In genomic region chr10:61958793-61959192, GRCh38 we compare ENCODE assay signal across 22 cellular contexts. TPM values are rescaled to one million over a fixed set of nuclear protein-coding genes. Genes with fewer than 3 reads are reported as not detected.
DNase-seq lines count a peak whose midpoint lies in the region; ATAC-seq, FAIRE-seq and TF ChIP-seq lines count a peak whose summit lies in the region.
"Had no signal": no experiment of that assay in that cellular context is flagged by ENCODE, and none has a peak within 500 bp of the region (broad histone marks: within the 10 kb centered on the region; RNA-seq: fewer than 3 reads in every experiment).

No MANE protein-coding gene starts in this region.

- in situ Hi-C loops in HAP-1 (cut with MboI; ENCODE audit: low sequenced_read_pairs) = no loop called here

- peak overlapping the region; percentile 73 for H3K4me2 ChIP-seq in BLaER1

- peaks cover 73% of the 10 kb centered on the region for H3K36me3 ChIP-seq in BLaER1
- no peaks in the 10 kb centered on the region for H3K36me3 ChIP-seq in CD4-positive, alpha-beta memory T cell (ENCODE audit: insufficient read depth, low read length)
- H3K36me3 ChIP-seq in small intestine (ENCODE audit: control insufficient read depth in 2 of 2, insufficient read depth in 2 of 2, low read length in 2 of 2) = no peaks in the 10 kb centered on the region
- peaks cover 16% of the 10 kb centered on the region for H3K36me3 ChIP-seq in HAP-1 (replicated peaks)
- H3K36me3 ChIP-seq: lower lobe of right lung had no signal

- no peak for ATAC-seq in activated B cell treated with CpG ODN at 0.5 μM for 24 hours (ENCODE audit: low read depth)
- no peak for ATAC-seq in naive B cell (ENCODE audit: low read depth in 2 of 2)
- ATAC-seq in GM21381 (IDR thresholded peaks at IDR 0.05; ENCODE audit: unreplicated experiment) = no peak
- ATAC-seq: HCT116, lower lobe of right lung, mucosa of descending colon, psoas muscle, upper lobe of right lung, WTC11 had no signal

- no peak for TF ChIP-seq CTCF in activated B cell treated with CpG ODN at 0.5 μM for 24 hours (IDR thresholded peaks at IDR 0.05)

- H3K9me3 ChIP-seq in BLaER1 (no peaks in the 10 kb centered on the region), small intestine (ENCODE audit: control insufficient read depth, low read depth) (no peaks in the 10 kb centered on the region), HAP-1 (no peaks in the 10 kb centered on the region)
- H3K9me3 ChIP-seq in CD4-positive, alpha-beta memory T cell (ENCODE audit: control insufficient read depth in 1 of 2, low read length in 2 of 2) = no peaks in the 10 kb centered on the region
- H3K9me3 ChIP-seq: lower lobe of right lung, mucosa of descending colon, psoas muscle, upper lobe of right lung had no signal

- no peak overlapping the region for H3K4me3 Mint-ChIP-seq in CD4-positive, alpha-beta memory T cell
- no peak overlapping the region for H3K4me3 Mint-ChIP-seq in activated B cell treated with CpG ODN at 0.5 μM for 24 hours
- peak overlapping the region in 3 of 8 donors; percentile 7 to 23 (median 13) for H3K4me3 Mint-ChIP-seq in naive B cell
- H3K4me3 Mint-ChIP-seq: WTC11 had no signal

- H3K27me3 ChIP-seq in BLaER1 = no peaks in the 10 kb centered on the region
- no peaks in the 10 kb centered on the region for H3K27me3 ChIP-seq in CD4-positive, alpha-beta memory T cell (ENCODE audit: insufficient read depth, low read length)
- no peaks in the 10 kb centered on the region for H3K27me3 ChIP-seq in small intestine (ENCODE audit: control insufficient read depth in 2 of 2, insufficient read depth in 2 of 2, low read length in 2 of 2)
- H3K27me3 ChIP-seq in HAP-1 (ENCODE audit: low read depth) = no peaks in the 10 kb centered on the region
- H3K27me3 ChIP-seq: upper lobe of right lung had no signal

- H3K4me3 ChIP-seq in BLaER1 (no peak overlapping the region), small intestine (ENCODE audit: low read depth in 1 of 2, low read length in 2 of 2) (no peak overlapping the region), HAP-1 (no peak overlapping the region)
- H3K4me3 ChIP-seq in CD4-positive, alpha-beta memory T cell (ENCODE audit: low read length in 2 of 2) = no peak overlapping the region
- H3K4me3 ChIP-seq: lower lobe of right lung, mucosa of descending colon, psoas muscle, upper lobe of right lung had no signal

- FAIRE-seq in small intestine (lab: Jason Lieb, UNC) = no peak

- no peaks in the 10 kb centered on the region for H3K9me3 Mint-ChIP-seq in CD4-positive, alpha-beta memory T cell
- H3K9me3 Mint-ChIP-seq in activated B cell treated with CpG ODN at 0.5 μM for 24 hours (no peaks in the 10 kb centered on the region), naive B cell (no peaks in the 10 kb centered on the region)
- H3K9me3 Mint-ChIP-seq: WTC11 had no signal

- intact Hi-C loops in CD4-positive, alpha-beta memory T cell (cut with micrococcal nuclease) = no loop called here
- intact Hi-C loops in activated B cell treated with CpG ODN at 0.5 μM for 24 hours (cut with micrococcal nuclease) = loop anchor here (1.0 kb wide), 2 partner anchors 9 kb away; no protein-coding TSS in a partner anchor

- no peak for DNase-seq in CD4-positive, alpha-beta memory T cell
- DNase-seq in activated B cell treated with CpG ODN at 0.5 μM for 24 hours (no peak), naive B cell (no peak), NCI-H2081 treated with DMSO at 0.1 percent for 48 hours (lab: John Stamatoyannopoulos, UW) (no peak), small intestine (no peak), HAP-1 (ENCODE audit: low spot score in 2 of 2) (no peak)
- DNase-seq: cerebellar nuclear complex, kidney glomerular epithelial cell, lower lobe of right lung, mucosa of descending colon, NCI-H1048, NCI-H1930, NCI-H526 treated with DMSO at 0.1 percent for 48 hours, psoas muscle, RPMI8226, substantia nigra, T1000, upper lobe of right lung had no signal

- H3K27me3 Mint-ChIP-seq in CD4-positive, alpha-beta memory T cell = no peaks in the 10 kb centered on the region
- no peaks in the 10 kb centered on the region for H3K27me3 Mint-ChIP-seq in activated B cell treated with CpG ODN at 0.5 μM for 24 hours
- H3K27me3 Mint-ChIP-seq in naive B cell = no peaks in the 10 kb centered on the region

- H3K27ac ChIP-seq in BLaER1 (peak overlapping the region; percentile 85), small intestine (ENCODE audit: low read depth in 1 of 2, low read length in 1 of 2) (no peak overlapping the region)
- H3K27ac ChIP-seq in CD4-positive, alpha-beta memory T cell (ENCODE audit: low read depth, low read length) = no peak overlapping the region
- H3K27ac ChIP-seq: lower lobe of right lung, psoas muscle, upper lobe of right lung had no signal

- H3K9ac ChIP-seq in BLaER1 = no peak overlapping the region

- CTCF ChIA-PET in CD4-positive, alpha-beta memory T cell (lab: Charles Lee; ENCODE audit: partially characterized antibody) = interaction anchor here (0.9 to 1.2 kb wide), 3 partner anchors 56 to 286 kb away, joined by 3 to 4 read pairs (median 3); no protein-coding TSS in a partner anchor
- CTCF ChIA-PET in activated B cell treated with CpG ODN at 0.5 μM for 24 hours (lab: Charles Lee) = no interaction called here

- H3K4me1 ChIP-seq in BLaER1 = peaks cover 100% of the 10 kb centered on the region
- peaks cover 43% of the 10 kb centered on the region for H3K4me1 ChIP-seq in CD4-positive, alpha-beta memory T cell (ENCODE audit: insufficient read depth, low read length)
- H3K4me1 ChIP-seq in small intestine (ENCODE audit: control insufficient read depth in 2 of 2, insufficient read depth in 1 of 2, low read depth in 1 of 2, low read length in 1 of 2) = peaks cover 4 to 16% of the 10 kb centered on the region in 2 donors
- H3K4me1 ChIP-seq in HAP-1 = peaks cover under 1% of the 10 kb centered on the region

- POLR2A ChIA-PET in CD4-positive, alpha-beta memory T cell (lab: Charles Lee; ENCODE audit: partially characterized antibody) = interaction anchor here (0.5 to 7.4 kb wide), 5 partner anchors 8 to 1172 kb away, joined by 3 to 61 read pairs (median 3); partner anchors contain the start of gene ARID5B
- POLR2A ChIA-PET in activated B cell treated with CpG ODN at 0.5 μM for 24 hours (lab: Charles Lee) = interaction anchor here (0.6 to 1.4 kb wide), 5 partner anchors 9 to 174 kb away, joined by 4 to 8 read pairs (median 5); no protein-coding TSS in a partner anchor

- H3K36me3 Mint-ChIP-seq in CD4-positive, alpha-beta memory T cell = peaks cover 30 to 41% of the 10 kb centered on the region in 2 donors
- H3K36me3 Mint-ChIP-seq in activated B cell treated with CpG ODN at 0.5 μM for 24 hours (ENCODE audit: low read depth) (peaks cover 56% of the 10 kb centered on the region), naive B cell (peaks cover 21 to 34% of the 10 kb centered on the region in 2 donors)
- H3K36me3 Mint-ChIP-seq: WTC11 had no signal

- H4K20me1 ChIP-seq in BLaER1 = no peaks in the 10 kb centered on the region

- peaks cover 48 to 67% (median 53%) of the 10 kb centered on the region in 4 donors for H3K4me1 Mint-ChIP-seq in CD4-positive, alpha-beta memory T cell
- H3K4me1 Mint-ChIP-seq in activated B cell treated with CpG ODN at 0.5 μM for 24 hours (peaks cover 77% of the 10 kb centered on the region), naive B cell (peaks cover 61 to 89% (median 84%) of the 10 kb centered on the region in 3 donors)

- H3K27ac Mint-ChIP-seq in CD4-positive, alpha-beta memory T cell = peak overlapping the region in 6 of 7 donors; percentile 37 to 80 (median 56)
- peak overlapping the region; percentile 57 for H3K27ac Mint-ChIP-seq in activated B cell treated with CpG ODN at 0.5 μM for 24 hours
- peak overlapping the region; percentile 34 to 92 (median 84) for H3K27ac Mint-ChIP-seq in naive B cell
- H3K27ac Mint-ChIP-seq: WTC11 had no signal

RNA-seq across cellular contexts. Expression of gene ARID5B, which starts 57.3 kb away (rescaled TPM):
- total RNA-seq in CD4-positive, alpha-beta memory T cell = 10 to 100 TPM; 41.9 TPM
- polyA plus RNA-seq in CD4-positive, alpha-beta memory T cell = 10 to 100 TPM; 30.9 to 49.6 TPM
- total RNA-seq in activated B cell treated with CpG ODN at 0.5 μM for 24 hours = 67.4 and 76.8 TPM in 2 replicates
- polyA plus RNA-seq in naive B cell (ENCODE audit: low read depth in 6 of 6) (100 to 1,000 TPM in 5 of 6 donors, 10 to 100 TPM in 1; 68.6 to 165 (median 122) TPM), small intestine (10 to 100 TPM in 1 of 3 donors, 1 to 10 TPM in 2; 1.1 to 12.1 (median 1.4) TPM)
